Comparison of ENCODE assay signal across 18 cellular contexts in the genomic region with DNA sequence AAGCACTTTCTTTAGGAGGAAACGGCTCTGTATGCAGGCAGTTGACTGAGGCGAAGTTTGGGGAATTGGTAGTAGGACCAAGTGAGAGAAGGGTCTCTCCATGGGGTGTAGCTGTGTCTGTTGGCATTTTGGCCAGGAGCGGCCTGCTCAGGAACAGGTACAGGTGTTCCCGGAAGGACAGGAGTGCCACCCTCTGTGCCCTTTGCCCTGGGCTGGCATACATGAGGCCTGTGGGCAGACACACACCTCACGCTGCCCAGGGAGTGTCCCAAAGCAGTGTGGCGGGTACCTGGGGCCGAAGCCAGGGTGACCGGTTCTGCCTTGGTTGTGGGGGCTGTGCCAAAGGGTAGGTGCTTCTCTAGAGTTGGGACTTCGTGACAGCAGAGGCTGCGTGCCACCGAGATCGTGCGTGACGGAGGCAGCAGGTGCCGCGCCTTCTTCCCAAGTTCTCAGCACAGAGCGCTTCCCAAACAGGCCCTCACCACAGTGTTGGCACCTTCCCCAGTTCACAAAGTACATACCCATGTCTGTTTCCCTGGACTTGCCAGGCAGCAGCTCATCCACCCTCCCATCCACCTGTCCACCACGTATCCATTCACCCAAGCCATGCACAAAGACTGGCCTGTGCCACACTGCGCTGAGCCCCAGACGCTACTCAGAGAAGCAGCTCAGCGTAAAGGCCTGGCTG.
"Had no signal": no experiment of that assay in that cellular context is flagged by ENCODE, and none has a peak within 500 bp of the region (broad histone marks: within the 10 kb centered on the region; RNA-seq: fewer than 3 reads in every experiment).

No MANE protein-coding gene starts in this region.

- H3K27ac ChIP-seq: heart left ventricle, left ventricle myocardium inferior, suprapubic skin, vagina had no signal

- H3K4me3 Mint-ChIP-seq: activated naive CD8-positive, alpha-beta T cell; activated T-cell treated with anti-CD3 and anti-CD28 coated beads, Interleukin-2, amount 50 U/mL, for 72 hours; memory B cell; naive thymus-derived CD8-positive, alpha-beta T cell; stimulated activated naive CD8-positive, alpha-beta T cell treated with anti-CD3 and anti-CD28 coated beads, Interleukin-15, Interleukin-2, amounts not matched to agents 100 ng/mL and 50 ng/mL, for 24 hours had no signal

- H3K27me3 ChIP-seq: heart left ventricle, suprapubic skin, vagina had no signal

- FAIRE-seq: kidney had no signal

- H3K9me3 Mint-ChIP-seq: activated T-cell treated with anti-CD3 and anti-CD28 coated beads, Interleukin-2, amount 50 U/mL, for 72 hours; naive thymus-derived CD8-positive, alpha-beta T cell; stimulated activated naive CD8-positive, alpha-beta T cell treated with anti-CD3 and anti-CD28 coated beads, Interleukin-15, Interleukin-2, amounts not matched to agents 100 ng/mL and 50 ng/mL, for 24 hours had no signal

- H3K4me3 ChIP-seq: heart left ventricle, left ventricle myocardium inferior, suprapubic skin, vagina had no signal

- H3K9me3 ChIP-seq: heart left ventricle, left ventricle myocardium inferior, suprapubic skin, vagina had no signal

- H3K27me3 Mint-ChIP-seq: activated naive CD8-positive, alpha-beta T cell; naive thymus-derived CD8-positive, alpha-beta T cell; stimulated activated naive CD8-positive, alpha-beta T cell treated with anti-CD3 and anti-CD28 coated beads, Interleukin-15, Interleukin-2, amounts not matched to agents 100 ng/mL and 50 ng/mL, for 24 hours had no signal

- H3K36me3 ChIP-seq: heart left ventricle, left ventricle myocardium inferior, suprapubic skin, vagina had no signal

- H3K36me3 Mint-ChIP-seq: activated naive CD8-positive, alpha-beta T cell; naive thymus-derived CD8-positive, alpha-beta T cell had no signal

- H3K4me1 ChIP-seq: heart left ventricle, left ventricle myocardium inferior, suprapubic skin, vagina had no signal

- DNase-seq: activated CD4-positive, alpha-beta T cell treated with anti-CD3 and anti-CD28 coated beads for 1 hour; activated gamma-delta T cell treated with Interleukin-2 at 50 U/mL for 16 hours; activated T-cell treated with anti-CD3 and anti-CD28 coated beads, Interleukin-2, amount 50 U/mL, for 72 hours; amniotic stem cell; foreskin melanocyte; kidney; left ventricle myocardium inferior; naive thymus-derived CD8-positive, alpha-beta T cell; nucleus accumbens; posterior cingulate gyrus; T1000; trophoblast cell had no signal

- H3K27ac Mint-ChIP-seq: activated naive CD8-positive, alpha-beta T cell; activated T-cell treated with anti-CD3 and anti-CD28 coated beads, Interleukin-2, amount 50 U/mL, for 72 hours; memory B cell; stimulated activated naive CD8-positive, alpha-beta T cell treated with anti-CD3 and anti-CD28 coated beads, Interleukin-15, Interleukin-2, amounts not matched to agents 100 ng/mL and 50 ng/mL, for 24 hours had no signal
